ENCODE assay signal across 8 cellular contexts in genomic region chr1:246567258-246568235, GRCh38. TPM values are rescaled to one million over a fixed set of nuclear protein-coding genes. Genes with fewer than 3 reads are reported as not detected.
DNase-seq lines count a peak whose midpoint lies in the region; ATAC-seq, FAIRE-seq and TF ChIP-seq lines count a peak whose summit lies in the region.

No MANE protein-coding gene starts in this region.

- DNase-seq in A549 (ENCODE audit: low read depth in 1 of 2, low spot score in 1 of 2): peak in 1 of 2 experiments; percentile 23
- peak; percentile 82 for DNase-seq in GM04503 (ENCODE audit: low read depth)
- DNase-seq in RWPE2 (ENCODE audit: low spot score): no peak
- DNase-seq in natural killer cell: no peak
- DNase-seq in ecto neural progenitor cell (ENCODE audit: low spot score): no peak
- no peak for DNase-seq in stimulated activated CD4-positive, alpha-beta T cell treated with anti-CD3 and anti-CD28 coated beads, Interleukin-12 subunit alpha, Interleukin-12 subunit beta, amount 100 ng/mL, for 4 hours

- H3K27ac ChIP-seq in A549 (peak overlapping the region; percentile 77 to 88), RWPE2 (ENCODE audit: poor library complexity, severe bottlenecking) (peak overlapping the region; percentile 72), duodenal mucosa (ENCODE audit: low read depth, low read length) (peak overlapping the region; percentile 91)

- H3K27me3 ChIP-seq in RWPE2 (ENCODE audit: insufficient read depth, poor library complexity, severe bottlenecking) (no peaks in the 10 kb centered on the region), duodenal mucosa (ENCODE audit: control insufficient read depth in 1 of 2, insufficient read depth in 2 of 2, low read length in 2 of 2) (no peaks in the 10 kb centered on the region)

- no peak for TF ChIP-seq RAD21 in A549 (conservative IDR thresholded peaks at IDR 0.05 in 1 of 2, IDR thresholded peaks at IDR 0.05 in 1 of 2)

- peaks cover 18% of the 10 kb centered on the region for H3K4me1 ChIP-seq in A549
- peaks cover 9% of the 10 kb centered on the region for H3K4me1 ChIP-seq in RWPE2 (ENCODE audit: insufficient read depth, poor library complexity, severe bottlenecking)
- H3K4me1 ChIP-seq in duodenal mucosa (ENCODE audit: control insufficient read depth in 1 of 2, insufficient read depth in 2 of 2, low read length in 2 of 2): peaks cover 35 to 36% of the 10 kb centered on the region in 2 donors

- H3K4me3 Mint-ChIP-seq in natural killer cell: peak overlapping the region; percentile 99

- no peak for ATAC-seq in A549
- ATAC-seq in RWPE2 (ENCODE audit: low read depth): no peak
- no peak for ATAC-seq in natural killer cell
- no peak for ATAC-seq in GM18520 (IDR thresholded peaks at IDR 0.05; ENCODE audit: unreplicated experiment)

- peak overlapping the region; percentile 56 to 90 for H3K9ac ChIP-seq in duodenal mucosa (ENCODE audit: low read depth in 1 of 2, low read length in 2 of 2)

- POLR2A ChIA-PET in A549 (lab: Yijun Ruan, JAX): no interaction called here

- H3K36me3 ChIP-seq in RWPE2 (ENCODE audit: low read depth) (peaks cover 11% of the 10 kb centered on the region), duodenal mucosa (ENCODE audit: control insufficient read depth in 1 of 2, insufficient read depth in 2 of 2, low read length in 2 of 2) (peaks cover 0 to 4% of the 10 kb centered on the region in 2 donors)

- TF ChIP-seq CTCF in A549 (IDR thresholded peaks at IDR 0.05) (no peak), RWPE2 (IDR thresholded peaks at IDR 0.05; ENCODE audit: poor library complexity, severe bottlenecking) (no peak), natural killer cell (IDR thresholded peaks at IDR 0.05) (no peak)

- H3K4me1 Mint-ChIP-seq in natural killer cell: peaks cover 47 to 49% of the 10 kb centered on the region in 2 donors

- peak overlapping the region; percentile 84 for H3K4me2 ChIP-seq in A549

- H3K27ac Mint-ChIP-seq in natural killer cell: peak overlapping the region; percentile 94 to 98

- intact Hi-C loops in natural killer cell (cut with micrococcal nuclease): loop anchor here (2.0 to 5.0 kb wide), 2 partner anchors 35 to 61 kb away; partner anchors contain the start of gene SMYD3

- no peak for FAIRE-seq in A549 (lab: Jason Lieb, UNC)

- CTCF ChIA-PET in A549 (lab: Yijun Ruan, JAX): interaction anchor here (0.6 kb wide), 1 partner anchor 122 kb away, joined by 4 read pairs; no protein-coding TSS in a partner anchor

- 15% methylated on average over 13 of the region's 13 CpGs for WGBS in A549 (ENCODE audit: missing lambda C conversion rate)

- no peak for TF ChIP-seq EP300 in A549 (IDR thresholded peaks at IDR 0.05)

- H3K9me3 Mint-ChIP-seq in natural killer cell: no peaks in the 10 kb centered on the region

- H3K36me3 Mint-ChIP-seq in natural killer cell: no peaks in the 10 kb centered on the region

- TF ChIP-seq POLR2A in A549 (IDR thresholded peaks at IDR 0.05; ENCODE audit: low read length): no peak

- H3K27me3 Mint-ChIP-seq in natural killer cell (ENCODE audit: low read depth in 2 of 2): no peaks in the 10 kb centered on the region

- H3K9me3 ChIP-seq in A549: no peaks in the 10 kb centered on the region
- H3K9me3 ChIP-seq in RWPE2 (ENCODE audit: severe bottlenecking): no peaks in the 10 kb centered on the region
- H3K9me3 ChIP-seq in duodenal mucosa (ENCODE audit: control insufficient read depth in 1 of 2, low read length in 2 of 2): no peaks in the 10 kb centered on the region

- H3K4me3 ChIP-seq in A549 (peak overlapping the region; percentile 70), RWPE2 (ENCODE audit: severe bottlenecking) (peak overlapping the region; percentile 86), duodenal mucosa (ENCODE audit: low read depth in 1 of 2, low read length in 2 of 2) (peak overlapping the region; percentile 92 to 99)

TF ChIP-seq in A549, 52 proteins besides CTCF, POLR2A, EP300 and RAD21:
- TF ChIP-seq HOXB5 (CRISPR knock-in tag; IDR thresholded peaks at IDR 0.05) (no peak), HEYL (CRISPR knock-in tag; IDR thresholded peaks at IDR 0.05) (no peak), BCL3 (IDR thresholded peaks at IDR 0.05) (no peak), ZSCAN20 (CRISPR knock-in tag; IDR thresholded peaks at IDR 0.05) (no peak), HOXA7 (CRISPR knock-in tag; IDR thresholded peaks at IDR 0.05) (no peak), CHD4 (IDR thresholded peaks at IDR 0.05; ENCODE audit: borderline replicate concordance) (no peak), USF2 (IDR thresholded peaks at IDR 0.05) (no peak), CHD2 (IDR thresholded peaks at IDR 0.05; ENCODE audit: low read length, partially characterized antibody) (no peak), HOXB13 (CRISPR knock-in tag; IDR thresholded peaks at IDR 0.05; ENCODE audit: low read depth) (no peak)
TF ChIP-seq in A549: peak in this region for 0.

RNA-seq across cellular contexts. Expression of gene CNST, which starts 1.3 kb away (rescaled TPM):
- 19.8 and 23.0 TPM in 2 replicates for polyA plus RNA-seq in A549 (2011; rRNA removed)
- polyA plus RNA-seq in A549 (2012; cell fraction: cytosol; rRNA removed): 4.4 and 5.2 TPM in 2 replicates
- 3.9 and 6.6 TPM in 2 replicates for polyA plus RNA-seq in A549 (2012; cell fraction: nucleus; rRNA removed)
- 7.3 to 7.9 TPM (median 7.5 TPM) in 3 replicates for polyA plus RNA-seq in A549 (2017; fragmentation: RNase III; extraction: RNeasy Plus Mini Kit Qiagen cat#74134 plus additional on column Dnase treatment)
- 20.5 and 39.5 TPM in 2 replicates for polyA minus RNA-seq in A549 (2011; rRNA and poly(A)+ RNA removed)
- 10 to 100 TPM; 48.2 to 56.1 (median 49.7) TPM for total RNA-seq in natural killer cell

RNA-seq across cellular contexts. Expression of gene TFB2M, which starts 1.5 kb away (rescaled TPM):
- polyA plus RNA-seq in A549 (2011; rRNA removed) (36.7 and 59.9 TPM in 2 replicates), A549 (2017; fragmentation: RNase III; extraction: RNeasy Plus Mini Kit Qiagen cat#74134 plus additional on column Dnase treatment) (27.7 to 30.6 TPM (median 28.7 TPM) in 3 replicates)
- 18.1 and 20.2 TPM in 2 replicates for polyA plus RNA-seq in A549 (2012; cell fraction: cytosol; rRNA removed)
- 13.5 and 17.9 TPM in 2 replicates for polyA plus RNA-seq in A549 (2012; cell fraction: nucleus; rRNA removed)
- polyA minus RNA-seq in A549 (2011; rRNA and poly(A)+ RNA removed): 7.5 and 9.0 TPM in 2 replicates
- total RNA-seq in natural killer cell: 10 to 100 TPM; 13.4 to 15.1 (median 15.1) TPM
